8 cellular contexts compared by ENCODE assay signal in genomic region chr1:201456499-201457309, GRCh38.
DNase-seq lines count a peak whose midpoint lies in the region; ATAC-seq and TF ChIP-seq lines count a peak whose summit lies in the region.

No MANE protein-coding gene starts in this region.

- ATAC-seq in RWPE2 (ENCODE audit: low read depth): peak; percentile 7; the same call in 2 of the 3 replicates

- no peak overlapping the region for H3K9ac ChIP-seq in rectal smooth muscle tissue (ENCODE audit: low read length)

- no peak overlapping the region for H3K4me3 ChIP-seq in RWPE2 (ENCODE audit: severe bottlenecking)
- H3K4me3 ChIP-seq in fibroblast of mammary gland (ENCODE audit: control insufficient read depth, low read depth, low read length): no peak overlapping the region
- no peak overlapping the region for H3K4me3 ChIP-seq in rectal smooth muscle tissue (ENCODE audit: low read length)

- H3K27me3 ChIP-seq in RWPE2 (ENCODE audit: insufficient read depth, poor library complexity, severe bottlenecking) (no peaks in the 10 kb centered on the region), rectal smooth muscle tissue (ENCODE audit: control insufficient read depth, insufficient read depth, low read length) (no peaks in the 10 kb centered on the region)

- TF ChIP-seq CTCF in RWPE2 (IDR thresholded peaks at IDR 0.05; ENCODE audit: poor library complexity, severe bottlenecking): no peak
- TF ChIP-seq CTCF in fibroblast of mammary gland (conservative IDR thresholded peaks at IDR 0.05; ENCODE audit: control insufficient read depth, insufficient read depth, low read depth, low read length): no peak
- no peak for TF ChIP-seq CTCF in GM13977 (IDR thresholded peaks at IDR 0.05; ENCODE audit: extremely low read depth, insufficient read depth, missing control alignments)

- H3K9me3 ChIP-seq in RWPE2 (ENCODE audit: severe bottlenecking): no peaks in the 10 kb centered on the region

- H3K27ac ChIP-seq in RWPE2 (ENCODE audit: poor library complexity, severe bottlenecking): peak overlapping the region; percentile 40
- peak overlapping the region; percentile 72 for H3K27ac ChIP-seq in rectal smooth muscle tissue (ENCODE audit: low read depth, low read length)

- H3K36me3 ChIP-seq in RWPE2 (ENCODE audit: low read depth): no peaks in the 10 kb centered on the region
- no peaks in the 10 kb centered on the region for H3K36me3 ChIP-seq in rectal smooth muscle tissue (ENCODE audit: control insufficient read depth, insufficient read depth, low read length)

- peak; percentile 85 for DNase-seq in GM03348 (ENCODE audit: low spot score)
- DNase-seq in RWPE2 (ENCODE audit: low spot score): no peak
- peak; percentile 98 for DNase-seq in fibroblast of mammary gland (ENCODE audit: low read depth)
- DNase-seq in NCI-H2171 treated with DMSO at 0.1 percent for 48 hours (lab: John Stamatoyannopoulos, UW): no peak
- DNase-seq in effector CD4-positive, alpha-beta T cell: no peak
- no peak for DNase-seq in DMS 273 treated with DMSO at 0.1 percent for 48 hours (lab: John Stamatoyannopoulos, UW)
- DNase-seq in GM13977 (ENCODE audit: low spot score): no peak

- in situ Hi-C loops in GM13977 (cut with MboI; ENCODE audit: low pct_unique_long_range_greater_than_20kb, low sequenced_read_pairs, unreplicated experiment): no loop called here

- H3K4me1 ChIP-seq in RWPE2 (ENCODE audit: insufficient read depth, poor library complexity, severe bottlenecking): peaks cover 31% of the 10 kb centered on the region
- H3K4me1 ChIP-seq in rectal smooth muscle tissue (ENCODE audit: control insufficient read depth, insufficient read depth, low read length): peaks cover 28% of the 10 kb centered on the region

Comparison
In these comparisons a context has a peak if more than half of its experiments do, and no peak if none do; other contexts are left out.
1. DNase-seq: peak in GM03348 (single experiment) and fibroblast of mammary gland (single experiment); none in RWPE2 (single experiment), NCI-H2171 treated with DMSO at 0.1 percent for 48 hours (single experiment), effector CD4-positive, alpha-beta T cell (single experiment), DMS 273 treated with DMSO at 0.1 percent for 48 hours (single experiment) and GM13977 (single experiment).